9 cellular contexts compared by ENCODE assay signal in genomic region chr9:124392855-124393460, GRCh38. TPM values are rescaled to one million over a fixed set of nuclear protein-coding genes. Genes with fewer than 3 reads are reported as not detected.
DNase-seq lines count a peak whose midpoint lies in the region; ATAC-seq, FAIRE-seq and TF ChIP-seq lines count a peak whose summit lies in the region.
"Had no signal": no experiment of that assay in that cellular context is flagged by ENCODE, and none has a peak within 500 bp of the region (broad histone marks: within the 10 kb centered on the region; RNA-seq: fewer than 3 reads in every experiment).

No MANE protein-coding gene starts in this region.

- no peaks in the 10 kb centered on the region for H3K9me3 ChIP-seq in BE2C
- H3K9me3 ChIP-seq: heart right ventricle had no signal

- H3K27me3 Mint-ChIP-seq in effector memory CD8-positive, alpha-beta T cell: no peaks in the 10 kb centered on the region

- peaks cover 6% of the 10 kb centered on the region for H3K36me3 ChIP-seq in BE2C

- H3K4me1 ChIP-seq in BE2C: peaks cover 12% of the 10 kb centered on the region

- H3K4me1 Mint-ChIP-seq in effector memory CD8-positive, alpha-beta T cell (ENCODE audit: low read depth in 2 of 2): peaks cover 40 to 54% of the 10 kb centered on the region in 2 donors

- DNase-seq in BE2C: peak; percentile 68
- DNase-seq in HPDE6-E6E7 (ENCODE audit: extremely low spot score): peak; percentile 98
- peak; percentile 94 to 96 for DNase-seq in SW 1271 (lab: John Stamatoyannopoulos, UW)
- DNase-seq in hepatic stellate cell (ENCODE audit: low spot score): peak; percentile 71
- peak; percentile 21 for DNase-seq in urothelium cell line (ENCODE audit: low spot score)
- no peak for DNase-seq in effector memory CD8-positive, alpha-beta T cell
- DNase-seq in GM19240 (ENCODE audit: insufficient read length, low spot score): no peak

- no peak for FAIRE-seq in urothelium cell line (lab: Jason Lieb, UNC)

- no peaks in the 10 kb centered on the region for H3K27me3 ChIP-seq in BE2C
- H3K27me3 ChIP-seq: heart right ventricle had no signal

- H3K9me3 Mint-ChIP-seq in effector memory CD8-positive, alpha-beta T cell: no peaks in the 10 kb centered on the region

- no peak for ATAC-seq in HG03442 (IDR thresholded peaks at IDR 0.05; ENCODE audit: unreplicated experiment)
- no peak for ATAC-seq in effector memory CD8-positive, alpha-beta T cell (replicated peaks)

- peak; percentile 74 for TF ChIP-seq CTCF in BE2C (IDR thresholded peaks at IDR 0.05; ENCODE audit: low read depth, low read length)

- no peak overlapping the region for H3K27ac Mint-ChIP-seq in effector memory CD8-positive, alpha-beta T cell

- no peak overlapping the region for H3K4me3 ChIP-seq in BE2C (ENCODE audit: low read depth, low read length)
- H3K4me3 ChIP-seq: heart right ventricle had no signal

- H3K4me3 Mint-ChIP-seq in effector memory CD8-positive, alpha-beta T cell: no peak overlapping the region

- peaks cover 18% of the 10 kb centered on the region for H3K36me3 Mint-ChIP-seq in effector memory CD8-positive, alpha-beta T cell (ENCODE audit: insufficient read depth)

RNA-seq across cellular contexts. Expression of gene PSMB7, which starts 22.3 kb away (rescaled TPM):
- 371 TPM for polyA plus RNA-seq in BE2C (2012; ENCODE audit: insufficient read depth, insufficient read length, low read depth)

RNA-seq across cellular contexts. Expression of gene ADGRD2, which starts 57.3 kb away (rescaled TPM):
- 0.25 TPM for polyA plus RNA-seq in BE2C (2012; ENCODE audit: insufficient read depth, insufficient read length, low read depth)

Comparison
In these comparisons a context has a peak if more than half of its experiments do, and no peak if none do; other contexts are left out.
1. DNase-seq: peak in BE2C (single experiment), HPDE6-E6E7 (single experiment), SW 1271 (2 of 2), hepatic stellate cell (single experiment) and urothelium cell line (single experiment); none in effector memory CD8-positive, alpha-beta T cell (0 of 3) and GM19240 (single experiment).